23 cellular contexts compared by ENCODE assay signal in the genomic region with DNA sequence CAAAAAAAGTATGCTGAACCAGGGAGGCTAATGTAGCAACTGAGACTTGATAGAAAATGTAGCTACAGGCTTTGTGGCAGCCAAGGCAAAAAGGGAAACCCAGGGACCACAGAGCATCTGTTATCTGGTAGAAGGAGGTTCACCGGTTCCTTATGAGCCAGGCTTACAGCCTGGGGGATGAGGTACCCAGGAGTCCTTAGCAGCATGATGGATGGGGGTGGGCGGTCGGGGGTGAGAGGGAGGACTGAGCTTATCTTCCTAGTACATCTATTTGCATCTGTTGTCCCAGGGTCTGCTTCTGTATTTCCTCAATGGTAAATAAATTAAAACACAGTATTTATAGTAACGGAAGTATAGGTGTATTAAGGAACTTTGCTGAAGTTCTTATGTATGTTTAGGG. TPM values are rescaled to one million over a fixed set of nuclear protein-coding genes. Genes with fewer than 3 reads are reported as not detected.
"Had no signal": no experiment of that assay in that cellular context is flagged by ENCODE, and none has a peak within 500 bp of the region (broad histone marks: within the 10 kb centered on the region; RNA-seq: fewer than 3 reads in every experiment).

No MANE protein-coding gene starts in this region.

- DNase-seq: naive thymus-derived CD4-positive, alpha-beta T cell; natural killer cell; nucleus accumbens; pancreas; psoas muscle; right cardiac atrium; right lobe of liver; sigmoid colon; small intestine; stimulated activated CD4-positive, alpha-beta T cell treated with anti-CD3 and anti-CD28 coated beads, Interleukin-15, amount 100 ng/mL, for 24 hours; stimulated activated CD4-positive, alpha-beta T cell treated with anti-CD3 and anti-CD28 coated beads, Interleukin-2, amount 100 ng/mL, for 24 hours; stimulated activated CD4-positive, alpha-beta T cell treated with anti-CD3 and anti-CD28 coated beads, Interleukin-2, amount 100 ng/mL, for 48 hours; stimulated activated CD4-positive, alpha-beta T cell treated with anti-CD3 and anti-CD28 coated beads, Interleukin-4, amount 100 ng/mL, for 24 hours; stimulated activated naive B cell treated with anti-CD40 and anti-IgM and Interleukin-4, amounts not matched to agents 10 μg/mL and 1 μg/mL and 100 μg/mL, for 72 hours; stimulated activated naive CD4-positive, alpha-beta T cell treated with Interleukin-2 at 50 U/mL for 16 hours; stomach; thyroid gland; trophoblast cell; upper lobe of left lung had no signal

- H3K36me3 ChIP-seq: neutrophil, pancreas, right lobe of liver, sigmoid colon, stomach, thoracic aorta, thyroid gland, tibial nerve, upper lobe of left lung, vagina had no signal

- H3K27me3 ChIP-seq: pancreas, right lobe of liver, thyroid gland, vagina had no signal

- H3K4me3 ChIP-seq: pancreas, psoas muscle, right lobe of liver, sigmoid colon, stomach, thoracic aorta, thyroid gland, tibial nerve, upper lobe of left lung, vagina had no signal

- H3K27ac ChIP-seq: neutrophil, pancreas, psoas muscle, right lobe of liver, sigmoid colon, stomach, thoracic aorta, thyroid gland, tibial nerve, upper lobe of left lung, vagina had no signal

- H3K9me3 ChIP-seq: neutrophil, pancreas, psoas muscle, right lobe of liver, sigmoid colon, stomach, thoracic aorta, thyroid gland, upper lobe of left lung, vagina had no signal

RNA-seq across cellular contexts. Expression of gene GDAP1L1, which starts 1.1 kb away (rescaled TPM):
- polyA plus RNA-seq: naive thymus-derived CD4-positive, alpha-beta T cell had no signal

RNA-seq across cellular contexts. Expression of gene JPH2, which starts 59.0 kb away (rescaled TPM):
- polyA plus RNA-seq: naive thymus-derived CD4-positive, alpha-beta T cell had no signal
